34 cellular contexts compared by ENCODE assay signal in genomic region chr21:31330144-31330483, GRCh38. TPM values are rescaled to one million over a fixed set of nuclear protein-coding genes. Genes with fewer than 3 reads are reported as not detected.
DNase-seq lines count a peak whose midpoint lies in the region; ATAC-seq, FAIRE-seq and TF ChIP-seq lines count a peak whose summit lies in the region.
"Had no signal": no experiment of that assay in that cellular context is flagged by ENCODE, and none has a peak within 500 bp of the region (broad histone marks: within the 10 kb centered on the region; RNA-seq: fewer than 3 reads in every experiment).

No MANE protein-coding gene starts in this region.

- 53% methylated on average over 2 of the region's 2 CpGs for WGBS in SK-N-SH (ENCODE audit: low lambda C conversion rate)

- no peaks in the 10 kb centered on the region for H3F3A ChIP-seq in SK-N-SH (replicated peaks; ENCODE audit: insufficient read depth)

- H3K4me1 Mint-ChIP-seq in endothelial cell (ENCODE audit: unreplicated experiment) (peaks cover 5% of the 10 kb centered on the region), Caco-2 (ENCODE audit: low read depth, unreplicated experiment) (no peaks in the 10 kb centered on the region)
- peaks cover 28% of the 10 kb centered on the region for H3K4me1 Mint-ChIP-seq in CD8-positive, alpha-beta T cell (ENCODE audit: low read depth)

- no peak overlapping the region for H3K27ac ChIP-seq in SK-N-SH (ENCODE audit: low read depth in 2 of 2, low read length in 1 of 2)
- no peak overlapping the region for H3K27ac ChIP-seq in HEK293 (ENCODE audit: extremely low read depth, low read depth, low read length)
- H3K27ac ChIP-seq in CD8-positive, alpha-beta T cell (ENCODE audit: low read depth, low read length), result no peak overlapping the region
- H3K27ac ChIP-seq: 22Rv1; A549; BLaER1; BLaER1 treated with 17β-estradiol and CSF1 and Interleukin-3, amounts not matched to agents 10 nM and 100 nM; C4-2B had no signal

- TF ChIP-seq EP300 in SK-N-SH (IDR thresholded peaks at IDR 0.05; ENCODE audit: borderline replicate concordance in 1 of 2, low read depth in 1 of 2, low read length in 1 of 2), result no peak

- no peak for ATAC-seq in SK-N-SH treated with all-trans-retinoic acid at 6 μM for 48 hours
- ATAC-seq in CD8-positive, alpha-beta T cell, result no peak
- ATAC-seq: A549 had no signal

- TF ChIP-seq RAD21 in SK-N-SH (IDR thresholded peaks at IDR 0.05; ENCODE audit: low read length), result no peak

- H3K79me2 ChIP-seq in SK-N-SH (ENCODE audit: insufficient read depth), result no peaks in the 10 kb centered on the region

- BruUV-seq in Caco-2 (replicated peaks; lab: Mats Ljungman, UMichigan), result no TSS peak

- DNase-seq in SK-N-SH (no peak), bronchial epithelial cell (ENCODE audit: low read depth) (no peak), endothelial cell (ENCODE audit: low spot score) (no peak), Caco-2 (no peak), NCI-H1436 (lab: John Stamatoyannopoulos, UW) (no peak)
- DNase-seq in CD8-positive, alpha-beta T cell, result no peak
- DNase-seq: 8988T; ACHN; AML-193; BE2C; Calu3; CD4-positive, alpha-beta memory T cell; CD4-positive, alpha-beta T cell; CD4-positive, CD25-positive, alpha-beta regulatory T cell; CD8-positive, alpha-beta memory T cell; COR-L47; DMS 273 treated with DMSO at 0.1 percent for 48 hours; DMS153; DMS53; DMS79; DMS79 treated with DMSO at 0.1 percent for 48 hours; DND-41; EL had no signal

- no peaks in the 10 kb centered on the region for H3K36me3 ChIP-seq in SK-N-SH (replicated peaks in 1 of 2; ENCODE audit: control insufficient read depth in 1 of 2, insufficient read depth in 2 of 2, low read length in 1 of 2)
- peaks cover 0 to 14% of the 10 kb centered on the region in 2 experiments; a peak in 2 of 3 replicates for H3K36me3 ChIP-seq in HEK293 (ENCODE audit: control insufficient read depth in 2 of 2, insufficient read depth in 1 of 2, low read length in 2 of 2)
- no peaks in the 10 kb centered on the region for H3K36me3 ChIP-seq in bronchial epithelial cell (ENCODE audit: control insufficient read depth, insufficient read depth, low read length)
- H3K36me3 ChIP-seq in Caco-2 (ENCODE audit: control insufficient read depth, insufficient read depth, low read length), result no peaks in the 10 kb centered on the region
- H3K36me3 ChIP-seq in CD8-positive, alpha-beta T cell (ENCODE audit: insufficient read depth, low read length), result no peaks in the 10 kb centered on the region
- H3K36me3 ChIP-seq: BE2C had no signal

- H3K4me3 ChIP-seq in SK-N-SH (ENCODE audit: low read depth in 2 of 2, low read length in 1 of 2) (no peak overlapping the region), HEK293 (ENCODE audit: low read depth, low read length) (no peak overlapping the region), bronchial epithelial cell (ENCODE audit: low read depth, low read length) (no peak overlapping the region), Caco-2 (ENCODE audit: low read depth, low read length) (no peak overlapping the region)
- H3K4me3 ChIP-seq in CD8-positive, alpha-beta T cell (ENCODE audit: low read depth, low read length), result no peak overlapping the region
- H3K4me3 ChIP-seq: A549; BLaER1; BLaER1 treated with 17β-estradiol and CSF1 and Interleukin-3, amounts not matched to agents 10 nM and 100 nM had no signal

- no peaks in the 10 kb centered on the region for H4K20me1 ChIP-seq in SK-N-SH (ENCODE audit: insufficient read depth)
- H4K20me1 ChIP-seq: BLaER1 had no signal

- no peak overlapping the region for H3K9ac ChIP-seq in SK-N-SH
- H3K9ac ChIP-seq: BLaER1; BLaER1 treated with 17β-estradiol and CSF1 and Interleukin-3, amounts not matched to agents 10 nM and 100 nM had no signal

- peaks cover 0 to 4% of the 10 kb centered on the region in 2 experiments; a peak in 1 of 4 replicates for H3K4me1 ChIP-seq in SK-N-SH (ENCODE audit: control insufficient read depth in 1 of 2, insufficient read depth in 2 of 2, low read depth in 1 of 2, low read length in 1 of 2)
- H3K4me1 ChIP-seq in HEK293 (ENCODE audit: control insufficient read depth, insufficient read depth, low read length), result peaks cover 7% of the 10 kb centered on the region
- no peaks in the 10 kb centered on the region for H3K4me1 ChIP-seq in Caco-2
- H3K4me1 ChIP-seq in CD8-positive, alpha-beta T cell (ENCODE audit: insufficient read depth, low read length), result peaks cover 10% of the 10 kb centered on the region
- H3K4me1 ChIP-seq: A549, BE2C had no signal

- no peaks in the 10 kb centered on the region for H3K9me3 ChIP-seq in SK-N-SH
- H3K9me3 ChIP-seq in HEK293 (ENCODE audit: control insufficient read depth, insufficient read depth, low read depth, low read length), result no peaks in the 10 kb centered on the region
- no peaks in the 10 kb centered on the region for H3K9me3 ChIP-seq in Caco-2
- no peaks in the 10 kb centered on the region for H3K9me3 ChIP-seq in CD8-positive, alpha-beta T cell (ENCODE audit: low read length)
- H3K9me3 ChIP-seq: A549, BE2C had no signal

- CTCF ChIA-PET in SK-N-SH (lab: Yijun Ruan, JAX), result no interaction called here
- CTCF ChIA-PET in HEK293 (lab: Yijun Ruan, JAX), result no interaction called here
- CTCF ChIA-PET in Caco-2 (lab: Charles Lee), result no interaction called here
- CTCF ChIA-PET in CD8-positive, alpha-beta T cell (lab: Charles Lee), result no interaction called here

- no peak overlapping the region for H2AFZ ChIP-seq in SK-N-SH (ENCODE audit: low read depth)

- intact Hi-C loops in Caco-2 (cut with micrococcal nuclease; ENCODE audit: unreplicated experiment), result no loop called here
- intact Hi-C loops in CD8-positive, alpha-beta T cell (cut with DNase I, micrococcal nuclease), result no loop called here

- no peaks in the 10 kb centered on the region for H3K9me2 ChIP-seq in SK-N-SH

- H3K27me3 Mint-ChIP-seq in endothelial cell (ENCODE audit: unreplicated experiment) (no peaks in the 10 kb centered on the region), Caco-2 (ENCODE audit: insufficient read depth, unreplicated experiment) (no peaks in the 10 kb centered on the region)
- H3K27me3 Mint-ChIP-seq in CD8-positive, alpha-beta T cell (ENCODE audit: low read depth), result no peaks in the 10 kb centered on the region
- H3K27me3 Mint-ChIP-seq: B cell; CD4-positive, alpha-beta memory T cell; CD4-positive, alpha-beta T cell had no signal

- H3K27ac Mint-ChIP-seq in endothelial cell (ENCODE audit: unreplicated experiment) (no peak overlapping the region), Caco-2 (ENCODE audit: unreplicated experiment) (no peak overlapping the region)
- no peak overlapping the region for H3K27ac Mint-ChIP-seq in CD8-positive, alpha-beta T cell
- H3K27ac Mint-ChIP-seq: B cell; CD4-positive, alpha-beta memory T cell; CD4-positive, alpha-beta T cell; CD4-positive, CD25-positive, alpha-beta regulatory T cell; CD8-positive, alpha-beta memory T cell had no signal

- H3K4me2 ChIP-seq in SK-N-SH, result no peak overlapping the region
- H3K4me2 ChIP-seq: A549 had no signal

- no peaks in the 10 kb centered on the region for H3K9me3 Mint-ChIP-seq in endothelial cell (ENCODE audit: unreplicated experiment)
- no peaks in the 10 kb centered on the region for H3K9me3 Mint-ChIP-seq in Caco-2 (ENCODE audit: unreplicated experiment)
- H3K9me3 Mint-ChIP-seq in CD8-positive, alpha-beta T cell, result no peaks in the 10 kb centered on the region

- TF ChIP-seq CTCF in SK-N-SH (IDR thresholded peaks at IDR 0.05) (no peak), HEK293 (tag by site-specific recombination; IDR thresholded peaks at IDR 0.05) (no peak), bronchial epithelial cell (IDR thresholded peaks at IDR 0.05; ENCODE audit: insufficient read depth, low read length, severe bottlenecking) (no peak), endothelial cell (IDR thresholded peaks at IDR 0.05; ENCODE audit: unreplicated experiment) (no peak), Caco-2 (IDR thresholded peaks at IDR 0.05; ENCODE audit: insufficient read depth in 1 of 2, low read depth in 1 of 2, low read length in 1 of 2, severe bottlenecking in 1 of 2, unreplicated experiment in 1 of 2) (no peak)
- no peak for TF ChIP-seq CTCF in CD8-positive, alpha-beta T cell (IDR thresholded peaks at IDR 0.05)

- H3K36me3 Mint-ChIP-seq in endothelial cell (ENCODE audit: low read depth, unreplicated experiment) (peaks cover 39% of the 10 kb centered on the region), Caco-2 (ENCODE audit: insufficient read depth, unreplicated experiment) (no peaks in the 10 kb centered on the region)
- no peaks in the 10 kb centered on the region for H3K36me3 Mint-ChIP-seq in CD8-positive, alpha-beta T cell

- FAIRE-seq in bronchial epithelial cell (lab: Jason Lieb, UNC), result peak; percentile 18
- FAIRE-seq: A204.1, A549, D721Med had no signal

- H3K27me3 ChIP-seq in SK-N-SH (ENCODE audit: insufficient read depth), result no peaks in the 10 kb centered on the region
- H3K27me3 ChIP-seq in bronchial epithelial cell (ENCODE audit: control insufficient read depth, insufficient read depth, low read length), result no peaks in the 10 kb centered on the region
- H3K27me3 ChIP-seq in Caco-2 (replicated peaks; ENCODE audit: control insufficient read depth, insufficient read depth, low read length), result no peaks in the 10 kb centered on the region
- no peaks in the 10 kb centered on the region for H3K27me3 ChIP-seq in CD8-positive, alpha-beta T cell (ENCODE audit: insufficient read depth, low read length)
- H3K27me3 ChIP-seq: BE2C; BLaER1; BLaER1 treated with 17β-estradiol and CSF1 and Interleukin-3, amounts not matched to agents 10 nM and 100 nM had no signal

- POLR2A ChIA-PET in SK-N-SH (lab: Yijun Ruan, JAX), result no interaction called here
- POLR2A ChIA-PET in HEK293 (lab: Yijun Ruan, JAX), result no interaction called here
- POLR2A ChIA-PET in Caco-2 (lab: Charles Lee), result no interaction called here
- POLR2A ChIA-PET in CD8-positive, alpha-beta T cell (lab: Charles Lee), result no interaction called here

- H3K4me3 Mint-ChIP-seq in endothelial cell (ENCODE audit: unreplicated experiment) (peak overlapping the region; percentile 45), Caco-2 (ENCODE audit: unreplicated experiment) (no peak overlapping the region)
- no peak overlapping the region for H3K4me3 Mint-ChIP-seq in CD8-positive, alpha-beta T cell
- H3K4me3 Mint-ChIP-seq: B cell; CD14-positive monocyte; CD4-positive, alpha-beta memory T cell; CD4-positive, alpha-beta T cell; CD4-positive, CD25-positive, alpha-beta regulatory T cell had no signal

TF ChIP-seq in SK-N-SH treated with all-trans-retinoic acid at 6 μM for 48 hours, 23 proteins besides CTCF, POLR2A, EP300 and RAD21 (continues in another document):
- no peak for TF ChIP-seq TOX (CRISPR knock-in tag; IDR thresholded peaks at IDR 0.05; ENCODE audit: borderline replicate concordance)

TF ChIP-seq in SK-N-SH, 30 proteins besides CTCF, POLR2A, EP300 and RAD21 (continues in another document):
- TF ChIP-seq GATA2 (CRISPR knock-in tag; IDR thresholded peaks at IDR 0.05) (no peak), POLR2AphosphoS5 (IDR thresholded peaks at IDR 0.05; ENCODE audit: low read depth, low read length) (no peak)

TF ChIP-seq in HEK293, 187 proteins besides CTCF, POLR2A, EP300 and RAD21 (continues in another document):
- TF ChIP-seq ZNF121 (tag by site-specific recombination; IDR thresholded peaks at IDR 0.05) (no peak), ZNF660 (tag by site-specific recombination; IDR thresholded peaks at IDR 0.05) (no peak)

RNA-seq across cellular contexts. Expression of gene TIAM1, which starts 13.9 kb away (rescaled TPM):
- polyA plus RNA-seq in SK-N-SH (2012; rRNA removed), result 1.7 and 2.4 TPM in 2 replicates
- polyA plus RNA-seq in SK-N-SH (2012; cell fraction: cytosol; rRNA removed), result 1.3 and 2.1 TPM in 2 replicates
- polyA plus RNA-seq in SK-N-SH (2012; cell fraction: nucleus; rRNA removed), result 2.1 and 2.7 TPM in 2 replicates
- 8.4 and 31.6 TPM in 2 replicates for total RNA-seq in bronchial epithelial cell
- total RNA-seq in endothelial cell (ENCODE audit: unreplicated experiment), result 131 TPM
- total RNA-seq in Caco-2 (2022), result 5.2 and 5.5 TPM in 2 replicates
- total RNA-seq in CD8-positive, alpha-beta T cell, result 1 to 10 TPM; 8.0 to 8.5 TPM
